In the genomic region with DNA sequence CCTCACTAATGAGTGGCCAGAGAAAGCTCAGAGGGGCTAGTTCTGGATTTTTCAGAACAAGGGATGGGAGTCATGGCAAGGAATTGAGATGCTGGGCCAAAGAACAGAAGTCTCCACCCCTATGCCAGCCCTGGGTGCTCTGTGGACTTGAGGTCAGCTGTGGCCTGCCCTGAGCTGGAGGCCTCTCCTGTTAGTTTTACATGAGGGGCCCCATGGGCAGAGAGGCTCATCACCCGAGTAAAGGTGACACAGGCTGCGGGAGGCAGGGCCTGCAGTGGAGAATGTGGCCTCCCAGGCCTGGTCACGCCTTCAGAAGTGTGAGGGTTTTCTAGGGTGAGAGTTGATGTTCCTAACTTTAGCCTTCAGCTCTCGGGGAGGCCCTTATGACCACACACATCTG, we compare ENCODE assay signal across 28 cellular contexts.
"Had no signal": no experiment of that assay in that cellular context is flagged by ENCODE, and none has a peak within 500 bp of the region (broad histone marks: within the 10 kb centered on the region; RNA-seq: fewer than 3 reads in every experiment).

No MANE protein-coding gene starts in this region.

- H3K9me3 Mint-ChIP-seq: activated naive CD4-positive, alpha-beta T cell treated with anti-CD3 and anti-CD28 coated beads, Interleukin-2, amount 10 ng/mL, durations not matched to agents 7 days and 5 days; activated naive CD8-positive, alpha-beta T cell treated with anti-CD3 and anti-CD28 coated beads, Interleukin-2, amount 10 ng/mL, durations not matched to agents 7 days and 5 days; activated T-helper 1 cell treated with anti-CD3 and anti-CD28 coated beads, Interleukin-12 subunit alpha, Interleukin-12 subunit beta, Interleukin-2, Interleukin-4 antibody, amounts not matched to agents 30 ng/mL and 10 ng/mL and 1 ng/mL, durations not matched to agents 14 hours and 24 hours and 36 hours; dendritic cell treated with granulocyte-macrophage colony-stimulating factor and Interleukin-4, amounts not matched to agents 40 ng/mL and 50 ng/mL, for 4 days; endodermal cell; mesothelial cell of epicardium; naive thymus-derived CD8-positive, alpha-beta T cell; neural progenitor cell; stimulated activated naive B cell treated with anti-CD40 and anti-IgM and Interleukin-4, amounts not matched to agents 10 μg/mL and 1 μg/mL and 100 μg/mL, for 72 hours had no signal

- H3K79me2 ChIP-seq: parathyroid adenoma had no signal

- H3K36me3 ChIP-seq: breast epithelium, neural progenitor cell, sigmoid colon, WERI-Rb-1 had no signal

- H3K27ac ChIP-seq: breast epithelium, neural progenitor cell, parathyroid adenoma, psoas muscle, sigmoid colon, stomach, WERI-Rb-1 had no signal

- H3K4me1 ChIP-seq: breast epithelium, neural progenitor cell, parathyroid adenoma, psoas muscle had no signal

- H3K9me3 ChIP-seq: breast epithelium, psoas muscle, sigmoid colon, stomach had no signal

- H3K27me3 Mint-ChIP-seq: activated naive CD8-positive, alpha-beta T cell treated with anti-CD3 and anti-CD28 coated beads, Interleukin-2, amount 10 ng/mL, durations not matched to agents 7 days and 5 days; dendritic cell treated with granulocyte-macrophage colony-stimulating factor and Interleukin-4, amounts not matched to agents 40 ng/mL and 50 ng/mL, for 4 days; naive thymus-derived CD8-positive, alpha-beta T cell; stimulated activated naive B cell treated with anti-CD40 and anti-IgM and Interleukin-4, amounts not matched to agents 10 μg/mL and 1 μg/mL and 100 μg/mL, for 72 hours had no signal

- H3K4me3 ChIP-seq: breast epithelium, neural progenitor cell, psoas muscle, sigmoid colon, stomach had no signal

- H3K4me3 Mint-ChIP-seq: activated naive CD4-positive, alpha-beta T cell treated with anti-CD3 and anti-CD28 coated beads, Interleukin-2, amount 10 ng/mL, durations not matched to agents 7 days and 5 days; activated naive CD8-positive, alpha-beta T cell treated with anti-CD3 and anti-CD28 coated beads, Interleukin-2, amount 10 ng/mL, durations not matched to agents 7 days and 5 days; activated T-helper 1 cell treated with anti-CD3 and anti-CD28 coated beads, Interleukin-12 subunit alpha, Interleukin-12 subunit beta, Interleukin-2, Interleukin-4 antibody, amounts not matched to agents 30 ng/mL and 10 ng/mL and 1 ng/mL, durations not matched to agents 14 hours and 24 hours and 36 hours; dendritic cell treated with granulocyte-macrophage colony-stimulating factor and Interleukin-4, amounts not matched to agents 40 ng/mL and 50 ng/mL, for 4 days; endodermal cell; mesothelial cell of epicardium; naive thymus-derived CD8-positive, alpha-beta T cell; neural progenitor cell; stimulated activated naive B cell treated with anti-CD40 and anti-IgM and Interleukin-4, amounts not matched to agents 10 μg/mL and 1 μg/mL and 100 μg/mL, for 72 hours had no signal

- H3K27ac Mint-ChIP-seq: activated naive CD4-positive, alpha-beta T cell treated with anti-CD3 and anti-CD28 coated beads, Interleukin-2, amount 10 ng/mL, durations not matched to agents 7 days and 5 days; activated naive CD8-positive, alpha-beta T cell treated with anti-CD3 and anti-CD28 coated beads, Interleukin-2, amount 10 ng/mL, durations not matched to agents 7 days and 5 days; activated T-helper 1 cell treated with anti-CD3 and anti-CD28 coated beads, Interleukin-12 subunit alpha, Interleukin-12 subunit beta, Interleukin-2, Interleukin-4 antibody, amounts not matched to agents 30 ng/mL and 10 ng/mL and 1 ng/mL, durations not matched to agents 14 hours and 24 hours and 36 hours; dendritic cell treated with granulocyte-macrophage colony-stimulating factor and Interleukin-4, amounts not matched to agents 40 ng/mL and 50 ng/mL, for 4 days; endodermal cell; mesothelial cell of epicardium; neural progenitor cell; stimulated activated naive B cell treated with anti-CD40 and anti-IgM and Interleukin-4, amounts not matched to agents 10 μg/mL and 1 μg/mL and 100 μg/mL, for 72 hours had no signal

- H3K9ac ChIP-seq: neural progenitor cell, parathyroid adenoma had no signal

- DNase-seq: activated CD4-positive, alpha-beta T cell treated with anti-CD3 and anti-CD28 coated beads for 48 hours; activated CD4-positive, alpha-beta T cell treated with anti-CD3 and anti-CD28 coated beads, Interleukin-2, amount 50 U/mL, for 48 hours; activated CD8-positive, alpha-beta memory T cell treated with anti-CD3 and anti-CD28 coated beads, Interleukin-2, amount 50 U/mL, for 4 hours; activated effector memory CD4-positive, alpha-beta T cell treated with anti-CD3 and anti-CD28 coated beads, Interleukin-2, amount 50 U/mL, for 16 hours; activated naive CD4-positive, alpha-beta T cell treated with anti-CD3 and anti-CD28 coated beads, Interleukin-2, amount 10 ng/mL, durations not matched to agents 7 days and 5 days; activated naive CD8-positive, alpha-beta T cell treated with anti-CD3 and anti-CD28 coated beads, Interleukin-2, amount 10 ng/mL, durations not matched to agents 7 days and 5 days; activated T-cell treated with anti-CD3 and anti-CD28 coated beads, Interleukin-2, amount 50 U/mL, for 1 hour; central memory CD4-positive, alpha-beta T cell; left cardiac atrium; naive thymus-derived CD8-positive, alpha-beta T cell; occipital lobe; psoas muscle; sigmoid colon; stimulated activated CD4-positive, alpha-beta T cell treated with anti-CD3 and anti-CD28 coated beads, Interleukin-15, amount 100 ng/mL, for 24 hours; stimulated activated CD4-positive, alpha-beta T cell treated with anti-CD3 and anti-CD28 coated beads, Interleukin-2, amount 100 ng/mL, for 24 hours; stimulated activated naive B cell treated with anti-CD40 and anti-IgM and Interleukin-4, amounts not matched to agents 10 μg/mL and 1 μg/mL and 100 μg/mL, for 72 hours; stomach; T-helper 9 cell; trophoblast cell; WERI-Rb-1 had no signal

- H2AFZ ChIP-seq: neural progenitor cell, parathyroid adenoma had no signal

- ATAC-seq: activated CD4-positive, CD25-positive, alpha-beta regulatory T cell treated with anti-CD3 and anti-CD28 coated beads, Interleukin-2, amount 50 U/mL, for 24 hours; left cardiac atrium; naive thymus-derived CD8-positive, alpha-beta T cell; psoas muscle; stimulated activated naive B cell treated with anti-CD40 and anti-IgM and Interleukin-4, amounts not matched to agents 10 μg/mL and 1 μg/mL and 100 μg/mL, for 72 hours had no signal

- H3K4me1 Mint-ChIP-seq: activated naive CD4-positive, alpha-beta T cell treated with anti-CD3 and anti-CD28 coated beads, Interleukin-2, amount 10 ng/mL, durations not matched to agents 7 days and 5 days; activated naive CD8-positive, alpha-beta T cell treated with anti-CD3 and anti-CD28 coated beads, Interleukin-2, amount 10 ng/mL, durations not matched to agents 7 days and 5 days; mesothelial cell of epicardium; naive thymus-derived CD8-positive, alpha-beta T cell; neural progenitor cell; stimulated activated naive B cell treated with anti-CD40 and anti-IgM and Interleukin-4, amounts not matched to agents 10 μg/mL and 1 μg/mL and 100 μg/mL, for 72 hours had no signal

- H3K36me3 Mint-ChIP-seq: activated naive CD4-positive, alpha-beta T cell treated with anti-CD3 and anti-CD28 coated beads, Interleukin-2, amount 10 ng/mL, durations not matched to agents 7 days and 5 days; activated naive CD8-positive, alpha-beta T cell treated with anti-CD3 and anti-CD28 coated beads, Interleukin-2, amount 10 ng/mL, durations not matched to agents 7 days and 5 days; mesothelial cell of epicardium; neural progenitor cell had no signal

- H3K4me2 ChIP-seq: neural progenitor cell had no signal

- H3K27me3 ChIP-seq: breast epithelium, neural progenitor cell, sigmoid colon, stomach had no signal
